Comparison of ENCODE assay signal across 14 cellular contexts in the genomic region with DNA sequence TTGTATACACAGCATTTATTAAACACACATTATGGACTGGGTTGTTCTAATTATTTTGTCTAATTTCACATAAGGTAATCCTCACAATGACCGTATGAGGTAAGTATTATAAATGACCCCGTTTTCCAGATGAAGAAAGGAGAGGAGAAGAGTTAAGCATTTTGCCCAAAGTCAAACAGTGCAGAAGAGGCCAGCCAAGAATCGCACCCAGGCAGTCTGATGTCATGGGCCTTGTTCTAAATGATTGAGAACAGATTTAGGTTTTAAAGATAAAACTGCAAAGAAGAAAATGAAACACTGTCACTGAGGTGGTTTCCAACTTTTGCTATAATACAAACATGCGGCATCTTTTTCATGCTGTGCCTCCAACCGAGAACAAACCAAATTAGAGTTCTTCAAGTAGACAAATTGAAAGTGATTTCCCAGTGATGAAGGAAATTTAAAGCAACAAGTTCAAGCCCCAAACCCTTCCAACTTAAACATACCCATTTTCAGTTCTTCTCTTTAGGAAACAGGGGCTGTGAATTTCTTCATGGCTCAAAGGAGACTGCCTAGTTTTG.
"Had no signal": no experiment of that assay in that cellular context is flagged by ENCODE, and none has a peak within 500 bp of the region (broad histone marks: within the 10 kb centered on the region; RNA-seq: fewer than 3 reads in every experiment).

No MANE protein-coding gene starts in this region.

- H3K4me3 ChIP-seq: breast epithelium had no signal

- H3K4me1 Mint-ChIP-seq: activated CD4-positive, alpha-beta T cell treated with anti-CD3 and anti-CD28 coated beads, Interleukin-2, amount 10 ng/mL, durations not matched to agents 7 days and 5 days; activated naive CD8-positive, alpha-beta T cell treated with anti-CD3 and anti-CD28 coated beads, Interleukin-2, amount 10 ng/mL, durations not matched to agents 7 days and 5 days; natural killer cell had no signal

- DNase-seq: activated CD4-positive, alpha-beta T cell treated with anti-CD3 and anti-CD28 coated beads, Interleukin-2, amount 10 ng/mL, durations not matched to agents 7 days and 5 days; activated naive CD4-positive, alpha-beta T cell; activated naive CD8-positive, alpha-beta T cell treated with anti-CD3 and anti-CD28 coated beads, Interleukin-2, amount 10 ng/mL, durations not matched to agents 7 days and 5 days; left colon; mesendoderm; natural killer cell; posterior cingulate gyrus; stimulated activated CD4-positive, alpha-beta T cell treated with anti-CD3 and anti-CD28 coated beads, Interleukin-4, amount 100 ng/mL, for 4 hours had no signal

- FAIRE-seq: small intestine, TTC549 had no signal

- H3K36me3 ChIP-seq: breast epithelium had no signal

- H3K27ac Mint-ChIP-seq: activated CD4-positive, alpha-beta T cell treated with anti-CD3 and anti-CD28 coated beads, Interleukin-2, amount 10 ng/mL, durations not matched to agents 7 days and 5 days; activated naive CD8-positive, alpha-beta T cell treated with anti-CD3 and anti-CD28 coated beads, Interleukin-2, amount 10 ng/mL, durations not matched to agents 7 days and 5 days; natural killer cell; stimulated activated naive CD8-positive, alpha-beta T cell treated with anti-CD3 and anti-CD28 coated beads, Interleukin-15, Interleukin-2, amounts not matched to agents 100 ng/mL and 50 ng/mL, for 24 hours; T-helper 1 cell treated with Interleukin-12 subunit alpha and Interleukin-12 subunit beta and Interleukin-4 antibody, amounts not matched to agents 30 μg/mL and 1 μg/mL, for 36 hours had no signal

- H3K36me3 Mint-ChIP-seq: activated naive CD8-positive, alpha-beta T cell treated with anti-CD3 and anti-CD28 coated beads, Interleukin-2, amount 10 ng/mL, durations not matched to agents 7 days and 5 days; natural killer cell had no signal

- H3K27ac ChIP-seq: breast epithelium, epithelial cell of prostate had no signal

- H3K9me3 ChIP-seq: breast epithelium had no signal

- H3K4me3 Mint-ChIP-seq: activated CD4-positive, alpha-beta T cell treated with anti-CD3 and anti-CD28 coated beads, Interleukin-2, amount 10 ng/mL, durations not matched to agents 7 days and 5 days; activated naive CD8-positive, alpha-beta T cell treated with anti-CD3 and anti-CD28 coated beads, Interleukin-2, amount 10 ng/mL, durations not matched to agents 7 days and 5 days; natural killer cell; stimulated activated naive CD8-positive, alpha-beta T cell treated with anti-CD3 and anti-CD28 coated beads, Interleukin-15, Interleukin-2, amounts not matched to agents 100 ng/mL and 50 ng/mL, for 24 hours; T-helper 1 cell treated with Interleukin-12 subunit alpha and Interleukin-12 subunit beta and Interleukin-4 antibody, amounts not matched to agents 30 μg/mL and 1 μg/mL, for 36 hours had no signal

- ATAC-seq: natural killer cell had no signal

- H3K9me3 Mint-ChIP-seq: activated CD4-positive, alpha-beta T cell treated with anti-CD3 and anti-CD28 coated beads, Interleukin-2, amount 10 ng/mL, durations not matched to agents 7 days and 5 days; activated naive CD8-positive, alpha-beta T cell treated with anti-CD3 and anti-CD28 coated beads, Interleukin-2, amount 10 ng/mL, durations not matched to agents 7 days and 5 days; stimulated activated naive CD8-positive, alpha-beta T cell treated with anti-CD3 and anti-CD28 coated beads, Interleukin-15, Interleukin-2, amounts not matched to agents 100 ng/mL and 50 ng/mL, for 24 hours; T-helper 1 cell treated with Interleukin-12 subunit alpha and Interleukin-12 subunit beta and Interleukin-4 antibody, amounts not matched to agents 30 μg/mL and 1 μg/mL, for 36 hours had no signal

- H3K27me3 ChIP-seq: breast epithelium had no signal

- H3K27me3 Mint-ChIP-seq: activated CD4-positive, alpha-beta T cell treated with anti-CD3 and anti-CD28 coated beads, Interleukin-2, amount 10 ng/mL, durations not matched to agents 7 days and 5 days; stimulated activated naive CD8-positive, alpha-beta T cell treated with anti-CD3 and anti-CD28 coated beads, Interleukin-15, Interleukin-2, amounts not matched to agents 100 ng/mL and 50 ng/mL, for 24 hours had no signal
